Comparison of ENCODE assay signal across 1 cellular context in genomic region chr11:14422052-14422813, GRCh38.
TF ChIP-seq lines count a peak whose summit lies in the region.

No MANE protein-coding gene starts in this region.

TF ChIP-seq in SK-N-SH, 30 proteins besides CTCF, POLR2A, EP300 and RAD21 (continued from another document):
- TF ChIP-seq ZBTB33 (IDR thresholded peaks at IDR 0.05; ENCODE audit: borderline replicate concordance, low read depth) (peak; percentile 87; the same call in 1 of the 2 replicates), MAX (IDR thresholded peaks at IDR 0.05; ENCODE audit: low read depth) (peak; percentile 89), REST (IDR thresholded peaks at IDR 0.05; ENCODE audit: low read depth, low read length) (0 out of 2 replicates have a peak, but pooled peaks have one; percentile 13), USF2 (IDR thresholded peaks at IDR 0.05; ENCODE audit: borderline replicate concordance, low read depth, low read length) (no peak), MEF2A (IDR thresholded peaks at IDR 0.05; ENCODE audit: borderline replicate concordance, low read depth) (peak; percentile 82; the same call in 1 of the 2 replicates), IRF3 (IDR thresholded peaks at IDR 0.05; ENCODE audit: low read depth, low read length) (no peak), USF1 (IDR thresholded peaks at IDR 0.05; ENCODE audit: borderline replicate concordance, low read depth) (peak; percentile 66; the same call in 1 of the 2 replicates), NRF1 (IDR thresholded peaks at IDR 0.05; ENCODE audit: low read depth, low read length) (no peak), PBX3 (IDR thresholded peaks at IDR 0.05) (peak; percentile 94), SIN3A (IDR thresholded peaks at IDR 0.05; ENCODE audit: borderline replicate concordance, low read depth, low read length) (peak; percentile 95), GABPA (IDR thresholded peaks at IDR 0.05; ENCODE audit: low read depth) (peak; percentile 34; the same call in 1 of the 2 replicates)
